In the genomic region with DNA sequence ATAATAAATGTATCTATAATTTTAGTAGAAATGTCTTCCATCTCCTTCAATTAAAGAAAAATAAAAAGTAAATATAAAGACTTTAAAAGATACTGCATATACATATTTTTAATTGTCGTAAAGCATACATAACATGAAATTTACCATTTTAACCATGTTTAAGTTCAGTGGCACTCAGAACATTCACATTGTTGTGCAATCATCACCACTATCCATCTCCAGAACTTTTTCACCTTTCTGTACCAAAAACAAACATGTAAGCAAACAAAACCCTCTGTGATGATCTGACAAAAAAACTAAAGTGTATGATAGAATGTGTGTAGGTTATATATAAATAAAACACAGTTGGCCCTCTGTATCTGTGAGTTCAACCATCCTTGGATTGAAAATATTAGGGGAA, we compare ENCODE assay signal across 24 cellular contexts.
"Had no signal": no experiment of that assay in that cellular context is flagged by ENCODE, and none has a peak within 500 bp of the region (broad histone marks: within the 10 kb centered on the region; RNA-seq: fewer than 3 reads in every experiment).

No MANE protein-coding gene starts in this region.

- H3K27ac Mint-ChIP-seq: nephron progenitor cell; stimulated activated naive B cell treated with anti-CD40 and anti-IgM and Interleukin-4, amounts not matched to agents 10 μg/mL and 1 μg/mL and 100 μg/mL, for 72 hours; stimulated activated naive CD8-positive, alpha-beta T cell treated with anti-CD3 and anti-CD28 coated beads, Interleukin-15, amount 100 ng/mL, for 72 hours had no signal

- H3K4me1 Mint-ChIP-seq: stimulated activated naive CD8-positive, alpha-beta T cell treated with anti-CD3 and anti-CD28 coated beads, Interleukin-15, amount 100 ng/mL, for 72 hours had no signal

- H3K9me3 Mint-ChIP-seq: nephron progenitor cell; stimulated activated naive B cell treated with anti-CD40 and anti-IgM and Interleukin-4, amounts not matched to agents 10 μg/mL and 1 μg/mL and 100 μg/mL, for 72 hours; stimulated activated naive CD8-positive, alpha-beta T cell treated with anti-CD3 and anti-CD28 coated beads, Interleukin-15, amount 100 ng/mL, for 72 hours had no signal

- H3K9me3 ChIP-seq: neutrophil, psoas muscle, spleen, thoracic aorta, transverse colon had no signal

- H3K4me3 Mint-ChIP-seq: nephron progenitor cell had no signal

- H3K27me3 Mint-ChIP-seq: stimulated activated naive CD8-positive, alpha-beta T cell treated with anti-CD3 and anti-CD28 coated beads, Interleukin-15, amount 100 ng/mL, for 72 hours had no signal

- DNase-seq: cortex of kidney; dorsolateral prefrontal cortex; effector CD8-positive, alpha-beta T cell; foreskin melanocyte; head of caudate nucleus; left colon; left ventricle myocardium superior; mesenchymal stem cell; midbrain; nephron progenitor cell; psoas muscle; retina; spleen; stimulated activated CD4-positive, alpha-beta T cell treated with anti-CD3 and anti-CD28 coated beads, Interleukin-15, amount 100 ng/mL, for 24 hours; stimulated activated CD4-positive, alpha-beta T cell treated with anti-CD3 and anti-CD28 coated beads, Interleukin-1b, Interleukin-23, amount 100 ng/mL, for 48 hours; stimulated activated CD4-positive, alpha-beta T cell treated with anti-CD3 and anti-CD28 coated beads, Interleukin-4, amount 100 ng/mL, for 24 hours; stimulated activated naive B cell treated with anti-CD40 and anti-IgM and Interleukin-4, amounts not matched to agents 10 μg/mL and 1 μg/mL and 100 μg/mL, for 72 hours; stimulated activated naive CD8-positive, alpha-beta T cell treated with anti-CD3 and anti-CD28 coated beads, Interleukin-15, amount 100 ng/mL, for 72 hours; transverse colon had no signal

- H3K4me3 ChIP-seq: hepatocyte, lung, psoas muscle, spleen, thoracic aorta, transverse colon had no signal

- H3K36me3 ChIP-seq: neutrophil, spleen, thoracic aorta, transverse colon had no signal

- ATAC-seq: left colon; left ventricle myocardium superior; psoas muscle; sciatic nerve; stimulated activated naive B cell treated with anti-CD40 and anti-IgM and Interleukin-4, amounts not matched to agents 10 μg/mL and 1 μg/mL and 100 μg/mL, for 72 hours; stimulated activated naive CD8-positive, alpha-beta T cell treated with anti-CD3 and anti-CD28 coated beads, Interleukin-15, amount 100 ng/mL, for 72 hours had no signal

- H3K27me3 ChIP-seq: dorsolateral prefrontal cortex, hepatocyte, spleen, transverse colon had no signal
